24 cellular contexts compared by ENCODE assay signal in the genomic region with DNA sequence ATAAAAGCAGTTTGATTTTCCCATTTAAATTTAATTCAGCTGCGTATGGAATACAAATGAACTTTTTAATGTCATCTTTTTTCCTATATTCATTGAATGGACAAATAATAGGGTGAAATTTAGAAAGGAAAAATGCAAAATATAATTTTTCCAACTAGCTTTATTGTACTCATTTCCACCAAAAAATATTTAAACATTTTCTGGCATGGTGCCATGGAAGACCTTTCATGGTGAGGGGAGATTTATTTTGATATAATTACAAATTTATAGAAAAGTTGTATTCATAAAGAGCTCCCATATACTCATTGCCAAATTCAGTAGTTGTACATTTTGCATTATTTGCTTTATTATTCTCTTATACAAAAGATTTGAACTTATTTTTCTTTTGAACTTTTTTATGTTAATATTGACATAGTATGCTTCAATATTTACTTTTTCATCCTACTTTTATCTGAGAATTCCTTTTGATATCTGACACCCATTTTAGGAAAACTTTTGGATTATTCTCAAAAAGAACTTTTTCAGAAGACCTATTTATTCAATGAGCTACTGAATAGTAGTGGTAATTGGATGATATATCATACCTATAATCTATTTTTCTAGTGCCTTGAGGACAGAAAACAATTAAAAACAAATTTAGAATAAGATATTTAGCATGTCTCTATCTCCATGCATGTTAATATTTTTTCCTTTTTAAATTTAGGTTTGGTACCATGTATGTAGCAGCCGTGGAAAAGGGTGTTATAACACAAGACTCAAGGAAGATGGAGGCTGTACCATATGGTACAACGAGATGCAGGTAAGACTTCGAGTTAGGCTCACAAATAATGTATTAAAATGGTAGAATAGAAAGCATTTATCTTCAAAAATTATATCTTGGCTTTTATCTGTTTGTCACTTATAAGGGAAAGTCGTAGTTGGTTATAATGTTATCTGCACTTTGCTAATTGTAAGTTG.
"Had no signal": no experiment of that assay in that cellular context is flagged by ENCODE, and none has a peak within 500 bp of the region (broad histone marks: within the 10 kb centered on the region; RNA-seq: fewer than 3 reads in every experiment).

No MANE protein-coding gene starts in this region.

- H3K9me3 ChIP-seq: esophagus squamous epithelium, left lung, mucosa of descending colon, neutrophil, right atrium auricular region, sigmoid colon, testis, tibial artery had no signal

- H3K4me1 ChIP-seq: left lung, parathyroid adenoma had no signal

- H3K4me3 ChIP-seq: esophagus squamous epithelium, left lung, mucosa of descending colon, right atrium auricular region, sigmoid colon, spleen, testis, tibial artery had no signal

- H2AFZ ChIP-seq: parathyroid adenoma had no signal

- ATAC-seq: left cardiac atrium; left lung; mucosa of descending colon; natural killer cell treated with Interleukin-12 subunit alpha and Interleukin-12 subunit beta and Interleukin-15 and Interleukin-18, amount 100 ng/mL, for 72 hours; stimulated activated memory B cell treated with anti-CD40 and anti-IgM and Interleukin-4, amounts not matched to agents 10 μg/mL and 1 μg/mL and 100 μg/mL, for 72 hours; stimulated activated naive CD8-positive, alpha-beta T cell treated with anti-CD3 and anti-CD28 coated beads, Interleukin-15, Interleukin-2, amounts not matched to agents 100 U/mL and 50 U/mL, for 24 hours had no signal

- H3K9ac ChIP-seq: parathyroid adenoma had no signal

- FAIRE-seq: colon had no signal

- H3K27ac ChIP-seq: esophagus squamous epithelium, left lung, neutrophil, parathyroid adenoma, right atrium auricular region, sigmoid colon, spleen, testis had no signal

- H3K27me3 ChIP-seq: esophagus squamous epithelium, left lung, neutrophil, right atrium auricular region, sigmoid colon, spleen, testis, tibial artery had no signal

- H3K79me2 ChIP-seq: parathyroid adenoma had no signal

- DNase-seq: effector memory CD4-positive, alpha-beta T cell; erythroblast; esophagus squamous epithelium; foreskin melanocyte; hypothalamus; immature natural killer cell; left cardiac atrium; left lung; mesenchymal stem cell; mucosa of descending colon; naive B cell; sigmoid colon; spleen; stimulated activated CD4-positive, alpha-beta T cell treated with anti-CD3 and anti-CD28 coated beads, Interleukin-4, amount 100 ng/mL, for 4 hours; stimulated activated naive CD8-positive, alpha-beta T cell treated with anti-CD3 and anti-CD28 coated beads, Interleukin-15, Interleukin-2, amounts not matched to agents 100 U/mL and 50 U/mL, for 24 hours; substantia nigra; testis; tibial artery had no signal
